1 cellular context compared by ENCODE assay signal in the genomic region with DNA sequence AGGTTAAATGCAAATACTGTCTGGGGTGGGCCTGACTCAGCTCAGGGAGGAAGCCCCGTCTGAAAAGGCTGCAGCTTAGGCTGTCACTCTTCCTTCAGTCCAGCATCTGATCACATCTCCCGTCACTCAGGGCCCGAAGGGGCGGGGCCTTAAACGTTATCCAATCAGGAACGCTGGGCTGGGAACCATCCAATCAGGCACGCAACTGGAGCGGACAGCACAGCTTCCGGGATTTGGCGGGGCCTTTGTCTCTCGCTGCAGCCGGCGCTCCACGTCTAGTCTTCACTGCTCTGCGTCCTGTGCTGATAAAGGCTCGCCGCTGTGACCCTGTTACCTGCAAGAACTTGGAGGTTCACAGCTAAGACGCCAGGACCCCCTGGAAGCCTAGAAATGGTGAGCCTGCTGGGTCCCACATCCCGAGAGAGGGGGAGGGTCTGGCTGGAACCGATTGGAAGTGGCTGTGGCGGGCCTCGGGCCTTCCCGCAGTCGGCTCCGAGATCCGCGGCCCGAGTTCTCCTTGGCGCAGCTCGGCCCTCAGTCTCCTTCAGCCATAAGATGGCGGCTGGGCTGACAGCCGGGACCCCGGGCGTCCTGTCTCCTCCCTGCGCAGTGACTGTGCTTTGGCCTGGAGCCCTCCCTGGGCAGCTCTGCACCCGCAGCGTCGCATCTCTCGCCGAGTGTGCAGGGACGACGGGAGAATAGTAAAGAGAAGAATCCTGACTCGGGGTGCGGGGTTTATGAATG.
TF ChIP-seq lines count a peak whose summit lies in the region.

TSS of gene ZNF92 (plus strand) at position 248 of the 744 bp plus-strand sequence. CDS start at position 391, 143 bp downstream.

TF ChIP-seq in GM12878, 131 proteins besides CTCF, POLR2A, EP300 and RAD21 (continued from another document and continues in another):
- TF ChIP-seq ZNF592 (IDR thresholded peaks at IDR 0.05), result no peak
- peak; percentile 32; the same call in 1 of the 2 replicates for TF ChIP-seq ZBED1 (IDR thresholded peaks at IDR 0.05; ENCODE audit: borderline replicate concordance)
- TF ChIP-seq CREB1 (IDR thresholded peaks at IDR 0.05; ENCODE audit: low read depth), result peak; percentile 70; the same call in 1 of the 2 replicates
- TF ChIP-seq PML (IDR thresholded peaks at IDR 0.05; ENCODE audit: low read length), result peak; percentile 91
- TF ChIP-seq SMAD5 (IDR thresholded peaks at IDR 0.05; ENCODE audit: low read depth), result peak; percentile 96
- TF ChIP-seq MXI1 (IDR thresholded peaks at IDR 0.05; ENCODE audit: low read depth, low read length), result peak; percentile 91
- TF ChIP-seq CEBPB (IDR thresholded peaks at IDR 0.05; ENCODE audit: borderline replicate concordance in 1 of 2, low read depth in 2 of 2, low read length in 2 of 2), result no peak
- TF ChIP-seq FOXM1 (IDR thresholded peaks at IDR 0.05; ENCODE audit: low read depth, low read length), result 0 out of 2 replicates have a peak, but pooled peaks have one; percentile 27
- peak; percentile 79; the same call in 1 of the 2 replicates for TF ChIP-seq IRF3 (IDR thresholded peaks at IDR 0.05)
- TF ChIP-seq BACH1 (IDR thresholded peaks at IDR 0.05; ENCODE audit: borderline replicate concordance), result peak; percentile 82; the same call in 1 of the 2 replicates
- no peak for TF ChIP-seq SUZ12 (IDR thresholded peaks at IDR 0.05; ENCODE audit: unreplicated experiment)
- peak; percentile 88 for TF ChIP-seq DPF2 (IDR thresholded peaks at IDR 0.05)
- no peak for TF ChIP-seq BCLAF1 (IDR thresholded peaks at IDR 0.05)
- TF ChIP-seq PKNOX1 (IDR thresholded peaks at IDR 0.05), result peak; percentile 99
- peak; percentile 96 for TF ChIP-seq SP1 (IDR thresholded peaks at IDR 0.05; ENCODE audit: low read depth, low read length)
- peak; percentile 99 for TF ChIP-seq POLR2AphosphoS5 (IDR thresholded peaks at IDR 0.05; ENCODE audit: low read length)
- peak; percentile 76; the same call in 1 of the 2 replicates for TF ChIP-seq CHD2 (IDR thresholded peaks at IDR 0.05; ENCODE audit: borderline replicate concordance, low read depth, low read length)
- peak; percentile 96 for TF ChIP-seq PBX3 (IDR thresholded peaks at IDR 0.05; ENCODE audit: insufficient replicate concordance, low read depth, low read length)
- TF ChIP-seq GABPA (IDR thresholded peaks at IDR 0.05; ENCODE audit: low read depth), result 0 out of 2 replicates have a peak, but pooled peaks have one; percentile 29
- peak; percentile 38; the same call in 1 of the 2 replicates for TF ChIP-seq NR2F1 (conservative IDR thresholded peaks at IDR 0.05)
- TF ChIP-seq SMARCA5 (IDR thresholded peaks at IDR 0.05), result 0 out of 2 replicates have a peak, but pooled peaks have one; percentile 30
- TF ChIP-seq RFX5 (IDR thresholded peaks at IDR 0.05; ENCODE audit: low read depth, low read length), result peak; percentile 81
- TF ChIP-seq HDAC6 (IDR thresholded peaks at IDR 0.05; ENCODE audit: unreplicated experiment), result peak; percentile 62
- peak; percentile 82 for TF ChIP-seq FOS (IDR thresholded peaks at IDR 0.05; ENCODE audit: borderline replicate concordance, extremely low read depth, insufficient read length)
- no peak for TF ChIP-seq IRF4 (IDR thresholded peaks at IDR 0.05; ENCODE audit: low read depth, low read length)
- TF ChIP-seq, protein P1, sequence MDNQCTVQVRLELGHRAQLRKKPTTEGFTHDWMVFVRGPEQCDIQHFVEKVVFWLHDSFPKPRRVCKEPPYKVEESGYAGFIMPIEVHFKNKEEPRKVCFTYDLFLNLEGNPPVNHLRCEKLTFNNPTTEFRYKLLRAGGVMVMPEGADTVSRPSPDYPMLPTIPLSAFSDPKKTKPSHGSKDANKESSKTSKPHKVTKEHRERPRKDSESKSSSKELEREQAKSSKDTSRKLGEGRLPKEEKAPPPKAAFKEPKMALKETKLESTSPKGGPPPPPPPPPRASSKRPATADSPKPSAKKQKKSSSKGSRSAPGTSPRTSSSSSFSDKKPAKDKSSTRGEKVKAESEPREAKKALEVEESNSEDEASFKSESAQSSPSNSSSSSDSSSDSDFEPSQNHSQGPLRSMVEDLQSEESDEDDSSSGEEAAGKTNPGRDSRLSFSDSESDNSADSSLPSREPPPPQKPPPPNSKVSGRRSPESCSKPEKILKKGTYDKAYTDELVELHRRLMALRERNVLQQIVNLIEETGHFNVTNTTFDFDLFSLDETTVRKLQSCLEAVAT (IDR thresholded peaks at IDR 0.05), result peak; percentile 34; the same call in 1 of the 2 replicates
- TF ChIP-seq FOXK2 (IDR thresholded peaks at IDR 0.05), result no peak
- TF ChIP-seq E2F8 (IDR thresholded peaks at IDR 0.05; ENCODE audit: low read depth, partially characterized antibody), result no peak
- TF ChIP-seq BRCA1 (IDR thresholded peaks at IDR 0.05; ENCODE audit: low read depth, low read length), result no peak
- peak; percentile 81 for TF ChIP-seq GATAD2B (conservative IDR thresholded peaks at IDR 0.05; ENCODE audit: low read depth)
- TF ChIP-seq TBL1XR1 (IDR thresholded peaks at IDR 0.05; ENCODE audit: low read depth, low read length), result no peak
- no peak for TF ChIP-seq CEBPZ (IDR thresholded peaks at IDR 0.05; ENCODE audit: low read depth, low read length)
- TF ChIP-seq, protein P2, sequence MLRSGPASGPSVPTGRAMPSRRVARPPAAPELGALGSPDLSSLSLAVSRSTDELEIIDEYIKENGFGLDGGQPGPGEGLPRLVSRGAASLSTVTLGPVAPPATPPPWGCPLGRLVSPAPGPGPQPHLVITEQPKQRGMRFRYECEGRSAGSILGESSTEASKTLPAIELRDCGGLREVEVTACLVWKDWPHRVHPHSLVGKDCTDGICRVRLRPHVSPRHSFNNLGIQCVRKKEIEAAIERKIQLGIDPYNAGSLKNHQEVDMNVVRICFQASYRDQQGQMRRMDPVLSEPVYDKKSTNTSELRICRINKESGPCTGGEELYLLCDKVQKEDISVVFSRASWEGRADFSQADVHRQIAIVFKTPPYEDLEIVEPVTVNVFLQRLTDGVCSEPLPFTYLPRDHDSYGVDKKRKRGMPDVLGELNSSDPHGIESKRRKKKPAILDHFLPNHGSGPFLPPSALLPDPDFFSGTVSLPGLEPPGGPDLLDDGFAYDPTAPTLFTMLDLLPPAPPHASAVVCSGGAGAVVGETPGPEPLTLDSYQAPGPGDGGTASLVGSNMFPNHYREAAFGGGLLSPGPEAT (IDR thresholded peaks at IDR 0.05; ENCODE audit: low read depth), result peak; percentile 46
